8 cellular contexts compared by ENCODE assay signal in genomic region chr12:71685961-71686657, GRCh38. TPM values are rescaled to one million over a fixed set of nuclear protein-coding genes. Genes with fewer than 3 reads are reported as not detected.
DNase-seq lines count a peak whose midpoint lies in the region; ATAC-seq and FAIRE-seq lines count a peak whose summit lies in the region.

TMEM19 (plus strand) TSS chr12:71686082; CDS start chr12:71686681, 599 bp downstream.

- no peaks in the 10 kb centered on the region for H3K36me3 ChIP-seq in NT2/D1 (ENCODE audit: insufficient read depth, insufficient read length, low read length)
- H3K36me3 ChIP-seq in mesodermal cell (ENCODE audit: control insufficient read depth, insufficient read depth, low read length), result peaks cover 5% of the 10 kb centered on the region

- peak within 1 kb of the TSS; percentile 97 for H3K27ac Mint-ChIP-seq in activated CD8-positive, alpha-beta memory T cell treated with anti-CD3 and anti-CD28 coated beads, Interleukin-2, amount 10 ng/mL, durations not matched to agents 7 days and 5 days

- 0 to 1% methylated on average over 33 to 39 of the region's 62 CpGs for WGBS in mesodermal cell (ENCODE audit: insufficient coverage in 2 of 2), 2 experiments

- H3K9me3 Mint-ChIP-seq in activated CD8-positive, alpha-beta memory T cell treated with anti-CD3 and anti-CD28 coated beads, Interleukin-2, amount 10 ng/mL, durations not matched to agents 7 days and 5 days (ENCODE audit: low read depth), result no peaks in the 10 kb centered on the region

- H3K4me3 ChIP-seq in NT2/D1 (ENCODE audit: insufficient read length, low read depth) (peak within 1 kb of the TSS; percentile 60), mesodermal cell (ENCODE audit: extremely low read depth, insufficient read depth, low read length, poor library complexity, severe bottlenecking) (peak within 1 kb of the TSS; percentile 62)

- H3K9me3 ChIP-seq in NT2/D1 (ENCODE audit: insufficient read depth, low read length) (no peaks in the 10 kb centered on the region), mesodermal cell (ENCODE audit: control insufficient read depth, low read length) (no peaks in the 10 kb centered on the region)

- H3K36me3 Mint-ChIP-seq in activated CD8-positive, alpha-beta memory T cell treated with anti-CD3 and anti-CD28 coated beads, Interleukin-2, amount 10 ng/mL, durations not matched to agents 7 days and 5 days, result peaks cover 2% of the 10 kb centered on the region

- no peaks in the 10 kb centered on the region for H3K4me1 ChIP-seq in NT2/D1 (ENCODE audit: insufficient read depth, insufficient read length)
- no peaks in the 10 kb centered on the region for H3K4me1 ChIP-seq in mesodermal cell (ENCODE audit: control insufficient read depth, insufficient read depth, low read length, poor library complexity, severe bottlenecking)

- peak within 1 kb of the TSS; percentile 93 for H3K4me3 Mint-ChIP-seq in activated CD8-positive, alpha-beta memory T cell treated with anti-CD3 and anti-CD28 coated beads, Interleukin-2, amount 10 ng/mL, durations not matched to agents 7 days and 5 days

- in situ Hi-C loops in Caki2 (cut with HindIII; ENCODE audit: low pct_unique_long_range_greater_than_20kb, low sequenced_read_pairs), result no loop called here
- in situ Hi-C loops in endometrial microvascular endothelial cells (cut with HindIII; ENCODE audit: inconsistent ontology term, low pct_unique_long_range_greater_than_20kb, low sequenced_read_pairs), result no loop called here

- peak within 1 kb of the TSS; percentile 93 for H3K27ac ChIP-seq in mesodermal cell (ENCODE audit: low read depth, low read length, severe bottlenecking)

- no peaks in the 10 kb centered on the region for H3K27me3 Mint-ChIP-seq in activated CD8-positive, alpha-beta memory T cell treated with anti-CD3 and anti-CD28 coated beads, Interleukin-2, amount 10 ng/mL, durations not matched to agents 7 days and 5 days

- H3K9ac ChIP-seq in NT2/D1 (ENCODE audit: insufficient read length, low read depth), result peak within 1 kb of the TSS; percentile 83

- peak; percentile 85 for FAIRE-seq in HTR-8/SVneo (lab: Jason Lieb, UNC)

- ATAC-seq in GM21367 (IDR thresholded peaks at IDR 0.05; ENCODE audit: unreplicated experiment), result peak; percentile 81
- ATAC-seq in activated CD8-positive, alpha-beta memory T cell treated with anti-CD3 and anti-CD28 coated beads, Interleukin-2, amount 10 ng/mL, durations not matched to agents 7 days and 5 days, result peak; percentile 96

- CTCF ChIA-PET in activated CD8-positive, alpha-beta memory T cell treated with anti-CD3 and anti-CD28 coated beads, Interleukin-2, amount 10 ng/mL, durations not matched to agents 7 days and 5 days (lab: Charles Lee), result interaction anchor here (0.6 to 5.3 kb wide), 14 partner anchors 9 to 492 kb away, joined by 3 to 45 read pairs (median 4); partner anchors contain the start of genes RAB21, THAP2 and ZFC3H1

- no peaks in the 10 kb centered on the region for H3K27me3 ChIP-seq in NT2/D1 (ENCODE audit: insufficient read depth, insufficient read length)

- peaks cover 31% of the 10 kb centered on the region for H3K4me1 Mint-ChIP-seq in activated CD8-positive, alpha-beta memory T cell treated with anti-CD3 and anti-CD28 coated beads, Interleukin-2, amount 10 ng/mL, durations not matched to agents 7 days and 5 days

- peak; percentile 97 for DNase-seq in Caki2 (ENCODE audit: low read depth)
- peak; percentile 78 for DNase-seq in HTR-8/SVneo (ENCODE audit: insufficient read length, low spot score)
- DNase-seq in NT2/D1 (ENCODE audit: low read depth, low spot score), result peak; percentile 70
- peak; percentile 88 for DNase-seq in activated CD8-positive, alpha-beta memory T cell treated with anti-CD3 and anti-CD28 coated beads, Interleukin-2, amount 10 ng/mL, durations not matched to agents 7 days and 5 days
- peak; percentile 59 to 71 for DNase-seq in stimulated activated CD8-positive, alpha-beta memory T cell treated with anti-CD3 and anti-CD28 coated beads, Interleukin-15, amount 100 ng/mL, for 4 hours (ENCODE audit: low read depth in 2 of 2)

RNA-seq across cellular contexts. Expression of gene TMEM19, which starts in this region (rescaled TPM):
- total RNA-seq in Caki2 (2014; rRNA removed; shearing (Covaris generic); ENCODE audit: low replicate concordance), result 38.4 and 78.5 TPM in 2 replicates
- 10 to 100 TPM; 16.5 to 16.6 TPM for total RNA-seq in activated CD8-positive, alpha-beta memory T cell treated with anti-CD3 and anti-CD28 coated beads, Interleukin-2, amount 10 ng/mL, durations not matched to agents 7 days and 5 days
- 39.1 TPM for total RNA-seq in endometrial microvascular endothelial cells (ENCODE audit: inconsistent ontology term)
- polyA plus RNA-seq in mesodermal cell (2013, experiment 1 of 2), result 14.4 TPM
- 14.6 TPM for polyA plus RNA-seq in mesodermal cell (2013, experiment 2 of 2)

Comparison
In these comparisons a context has a peak if more than half of its experiments do, and no peak if none do; other contexts are left out.
1. Peak in every context shown above with its lines: DNase-seq, ATAC-seq, H3K4me3 ChIP-seq and H3K27ac ChIP-seq.